22 cellular contexts compared by ENCODE assay signal in genomic region chr5:135843571-135844337, GRCh38. TPM values are rescaled to one million over a fixed set of nuclear protein-coding genes. Genes with fewer than 3 reads are reported as not detected.
DNase-seq lines count a peak whose midpoint lies in the region; ATAC-seq and TF ChIP-seq lines count a peak whose summit lies in the region.
"Had no signal": no experiment of that assay in that cellular context is flagged by ENCODE, and none has a peak within 500 bp of the region (broad histone marks: within the 10 kb centered on the region; RNA-seq: fewer than 3 reads in every experiment).

No MANE protein-coding gene starts in this region.

- TF ChIP-seq CTCF in left ventricle myocardium inferior (IDR thresholded peaks at IDR 0.05; ENCODE audit: borderline replicate concordance) = no peak
- TF ChIP-seq CTCF in neural crest cell (conservative IDR thresholded peaks at IDR 0.05) = no peak
- no peak for TF ChIP-seq CTCF in upper lobe of right lung (IDR thresholded peaks at IDR 0.05)

- H3K4me3 Mint-ChIP-seq in neural crest cell = no peak overlapping the region
- H3K4me3 Mint-ChIP-seq in activated naive CD8-positive, alpha-beta T cell treated with anti-CD3 and anti-CD28 coated beads, Interleukin-2, amount 50 U/mL, for 24 hours = no peak overlapping the region
- H3K4me3 Mint-ChIP-seq: activated CD8-positive, alpha-beta T cell treated with anti-CD3 and anti-CD28 coated beads, Interleukin-2, amount 10 ng/mL, durations not matched to agents 7 days and 5 days; CD14-positive monocyte; immature natural killer cell had no signal

- H3K36me3 ChIP-seq in left ventricle myocardium inferior (no peaks in the 10 kb centered on the region), upper lobe of right lung (no peaks in the 10 kb centered on the region)
- H3K36me3 ChIP-seq: WERI-Rb-1 had no signal

- H3K4me1 ChIP-seq in left ventricle myocardium inferior = no peaks in the 10 kb centered on the region
- H3K4me1 ChIP-seq in upper lobe of right lung = no peaks in the 10 kb centered on the region
- H3K4me1 ChIP-seq: parathyroid adenoma had no signal

- no peaks in the 10 kb centered on the region for H3K9me3 ChIP-seq in left ventricle myocardium inferior (replicated peaks)
- H3K9me3 ChIP-seq in upper lobe of right lung = no peaks in the 10 kb centered on the region

- H3K9me3 Mint-ChIP-seq in neural crest cell = peaks cover 2% of the 10 kb centered on the region
- H3K9me3 Mint-ChIP-seq in activated naive CD8-positive, alpha-beta T cell treated with anti-CD3 and anti-CD28 coated beads, Interleukin-2, amount 50 U/mL, for 24 hours = peaks cover 11% of the 10 kb centered on the region
- H3K9me3 Mint-ChIP-seq: activated T-helper 2 cell treated with anti-CD3 and anti-CD28 coated beads, Interferon-gamma antibody, Interleukin-2, Interleukin-4, amounts not matched to agents 10 μg/mL and 5 μg/mL and 100 μg/mL, durations not matched to agents 14 hours and 24 hours and 36 hours had no signal

- no peaks in the 10 kb centered on the region for H3K36me3 Mint-ChIP-seq in neural crest cell (ENCODE audit: low read depth)
- H3K36me3 Mint-ChIP-seq in activated naive CD8-positive, alpha-beta T cell treated with anti-CD3 and anti-CD28 coated beads, Interleukin-2, amount 50 U/mL, for 24 hours (ENCODE audit: low read depth) = no peaks in the 10 kb centered on the region
- H3K36me3 Mint-ChIP-seq: CD14-positive monocyte, immature natural killer cell had no signal

- H3K27me3 ChIP-seq in left ventricle myocardium inferior (ENCODE audit: low read depth) (peaks cover 59% of the 10 kb centered on the region), upper lobe of right lung (peaks cover 4% of the 10 kb centered on the region)

- H3K27ac Mint-ChIP-seq in neural crest cell (ENCODE audit: unreplicated experiment) = peak overlapping the region; percentile 76
- no peak overlapping the region for H3K27ac Mint-ChIP-seq in activated naive CD8-positive, alpha-beta T cell treated with anti-CD3 and anti-CD28 coated beads, Interleukin-2, amount 50 U/mL, for 24 hours
- H3K27ac Mint-ChIP-seq: activated CD8-positive, alpha-beta T cell treated with anti-CD3 and anti-CD28 coated beads, Interleukin-2, amount 10 ng/mL, durations not matched to agents 7 days and 5 days; activated T-helper 2 cell treated with anti-CD3 and anti-CD28 coated beads, Interferon-gamma antibody, Interleukin-2, Interleukin-4, amounts not matched to agents 10 μg/mL and 5 μg/mL and 100 μg/mL, durations not matched to agents 14 hours and 24 hours and 36 hours; CD14-positive monocyte; immature natural killer cell had no signal

- H3K4me1 Mint-ChIP-seq in neural crest cell = peaks cover 8% of the 10 kb centered on the region
- H3K4me1 Mint-ChIP-seq in activated naive CD8-positive, alpha-beta T cell treated with anti-CD3 and anti-CD28 coated beads, Interleukin-2, amount 50 U/mL, for 24 hours = no peaks in the 10 kb centered on the region
- H3K4me1 Mint-ChIP-seq: CD14-positive monocyte, immature natural killer cell had no signal

- H3K4me3 ChIP-seq in left ventricle myocardium inferior (no peak overlapping the region), upper lobe of right lung (no peak overlapping the region)

- intact Hi-C loops in Right ventricle myocardium superior (cut with DNase I) (no loop called here), left ventricle myocardium inferior (cut with micrococcal nuclease) (no loop called here), upper lobe of right lung (cut with DNase I) (no loop called here)

- peaks cover 34% of the 10 kb centered on the region for H3K27me3 Mint-ChIP-seq in neural crest cell (ENCODE audit: low read depth)
- H3K27me3 Mint-ChIP-seq in activated naive CD8-positive, alpha-beta T cell treated with anti-CD3 and anti-CD28 coated beads, Interleukin-2, amount 50 U/mL, for 24 hours = peaks cover 8% of the 10 kb centered on the region

- H3K27ac ChIP-seq in left ventricle myocardium inferior (replicated peaks) (no peak overlapping the region), upper lobe of right lung (no peak overlapping the region)
- H3K27ac ChIP-seq: epithelial cell of prostate, parathyroid adenoma, WERI-Rb-1 had no signal

- DNase-seq in Right ventricle myocardium superior (no peak), left ventricle myocardium inferior (no peak), hippocampal formation (lab: John Stamatoyannopoulos, UW) (peak; percentile 66 to 83), neural crest cell (ENCODE audit: low read depth, low spot score) (peak; percentile 29), upper lobe of right lung (no peak), NCI-H524 treated with DMSO at 0.1 percent for 48 hours (lab: John Stamatoyannopoulos, UW) (no peak)
- no peak for DNase-seq in activated naive CD8-positive, alpha-beta T cell treated with anti-CD3 and anti-CD28 coated beads, Interleukin-2, amount 50 U/mL, for 24 hours
- DNase-seq: activated CD8-positive, alpha-beta T cell treated with anti-CD3 and anti-CD28 coated beads, Interleukin-2, amount 10 ng/mL, durations not matched to agents 7 days and 5 days; DMS79; immature natural killer cell; IMR-90; NCI-H69; WERI-Rb-1 had no signal

- ATAC-seq in Right ventricle myocardium superior (ENCODE audit: poor library complexity) = peak; percentile 15
- ATAC-seq in upper lobe of right lung = peak; percentile 48
- no peak for ATAC-seq in activated naive CD8-positive, alpha-beta T cell treated with anti-CD3 and anti-CD28 coated beads, Interleukin-2, amount 50 U/mL, for 24 hours
- no peak for ATAC-seq in activated CD4-positive, CD25-positive, alpha-beta regulatory T cell treated with anti-CD3 and anti-CD28 coated beads, Interleukin-2, amount 50 U/mL, for 24 hours
- ATAC-seq: activated CD8-positive, alpha-beta T cell treated with anti-CD3 and anti-CD28 coated beads, Interleukin-2, amount 10 ng/mL, durations not matched to agents 7 days and 5 days had no signal

RNA-seq across cellular contexts. Expression of gene SLC25A48, which starts 9.3 kb away (rescaled TPM):
- total RNA-seq in Right ventricle myocardium superior (not detected), left ventricle myocardium inferior (not detected), neural crest cell (not detected in 2 replicates), upper lobe of right lung (not detected)
- total RNA-seq: A172; activated CD8-positive, alpha-beta T cell treated with anti-CD3 and anti-CD28 coated beads, Interleukin-2, amount 10 ng/mL, durations not matched to agents 7 days and 5 days; activated T-helper 2 cell treated with anti-CD3 and anti-CD28 coated beads, Interferon-gamma antibody, Interleukin-2, Interleukin-4, amounts not matched to agents 10 μg/mL and 5 μg/mL and 100 μg/mL, durations not matched to agents 14 hours and 24 hours and 36 hours; chondrocyte; IMR-90; OCI-LY7; ureter had no signal

RNA-seq across cellular contexts. Expression of gene IL9, which starts 51.9 kb away (rescaled TPM):
- total RNA-seq in Right ventricle myocardium superior = not detected
- total RNA-seq in left ventricle myocardium inferior = not detected
- not detected in 2 replicates for total RNA-seq in neural crest cell
- total RNA-seq in upper lobe of right lung = not detected
- total RNA-seq: A172; activated CD8-positive, alpha-beta T cell treated with anti-CD3 and anti-CD28 coated beads, Interleukin-2, amount 10 ng/mL, durations not matched to agents 7 days and 5 days; chondrocyte; IMR-90; OCI-LY7; ureter had no signal

Comparison
In these comparisons a context has a peak if more than half of its experiments do, and no peak if none do; other contexts are left out.
1. ATAC-seq: peak in Right ventricle myocardium superior (single experiment) and upper lobe of right lung (single experiment); none in activated naive CD8-positive, alpha-beta T cell treated with anti-CD3 and anti-CD28 coated beads, Interleukin-2, amount 50 U/mL, for 24 hours (single experiment) and activated CD4-positive, CD25-positive, alpha-beta regulatory T cell treated with anti-CD3 and anti-CD28 coated beads, Interleukin-2, amount 50 U/mL, for 24 hours (0 of 2).
2. DNase-seq: peak in hippocampal formation (2 of 2) and neural crest cell (single experiment); none in Right ventricle myocardium superior (single experiment), left ventricle myocardium inferior (single experiment), upper lobe of right lung (single experiment), activated naive CD8-positive, alpha-beta T cell treated with anti-CD3 and anti-CD28 coated beads, Interleukin-2, amount 50 U/mL, for 24 hours (single experiment) and NCI-H524 treated with DMSO at 0.1 percent for 48 hours (single experiment).